Comparison of ENCODE assay signal across 8 cellular contexts in genomic region chr19:33273881-33274662, GRCh38. TPM values are rescaled to one million over a fixed set of nuclear protein-coding genes. Genes with fewer than 3 reads are reported as not detected.
DNase-seq lines count a peak whose midpoint lies in the region; ATAC-seq and TF ChIP-seq lines count a peak whose summit lies in the region.

No MANE protein-coding gene starts in this region.

- peak; percentile 42 for ATAC-seq in activated CD8-positive, alpha-beta memory T cell treated with anti-CD3 and anti-CD28 coated beads, Interleukin-2, amount 10 ng/mL, durations not matched to agents 7 days and 5 days
- ATAC-seq in GM18505 (IDR thresholded peaks at IDR 0.05; ENCODE audit: unreplicated experiment) (no peak), GM23338 (no peak), GM21515 (IDR thresholded peaks at IDR 0.05; ENCODE audit: unreplicated experiment) (no peak)

- no peak overlapping the region for H3K4me2 ChIP-seq in GM23338

- intact Hi-C loops in A673 (cut with micrococcal nuclease; ENCODE audit: unreplicated experiment): no loop called here

- no peaks in the 10 kb centered on the region for H3K79me2 ChIP-seq in GM23338 (replicated peaks; ENCODE audit: insufficient read depth)

- no peak overlapping the region for H2AFZ ChIP-seq in GM23338

- H3K9me3 Mint-ChIP-seq in activated CD8-positive, alpha-beta memory T cell treated with anti-CD3 and anti-CD28 coated beads, Interleukin-2, amount 10 ng/mL, durations not matched to agents 7 days and 5 days (ENCODE audit: low read depth): no peaks in the 10 kb centered on the region
- peaks cover 7% of the 10 kb centered on the region for H3K9me3 Mint-ChIP-seq in glutamatergic neuron (ENCODE audit: unreplicated experiment)
- no peaks in the 10 kb centered on the region for H3K9me3 Mint-ChIP-seq in GM23338

- peaks cover 5% of the 10 kb centered on the region for H3K27me3 Mint-ChIP-seq in activated CD8-positive, alpha-beta memory T cell treated with anti-CD3 and anti-CD28 coated beads, Interleukin-2, amount 10 ng/mL, durations not matched to agents 7 days and 5 days
- H3K27me3 Mint-ChIP-seq in glutamatergic neuron (ENCODE audit: unreplicated experiment) (peaks cover 11% of the 10 kb centered on the region), GM23338 (ENCODE audit: insufficient read depth, low read depth, poor library complexity) (peaks cover 7% of the 10 kb centered on the region)

- H3F3A ChIP-seq in GM23338 (replicated peaks; ENCODE audit: low read depth): no peaks in the 10 kb centered on the region

- peak; percentile 70 for DNase-seq in A673 (ENCODE audit: low spot score)
- DNase-seq in HL-60 (ENCODE audit: low read depth in 1 of 2, low spot score in 1 of 2): peak; percentile 91 to 94
- DNase-seq in activated CD8-positive, alpha-beta memory T cell treated with anti-CD3 and anti-CD28 coated beads, Interleukin-2, amount 10 ng/mL, durations not matched to agents 7 days and 5 days: no peak
- peak; percentile 42 for DNase-seq in glutamatergic neuron
- peak; percentile 16 to 17 for DNase-seq in stimulated activated CD4-positive, alpha-beta T cell treated with anti-CD3 and anti-CD28 coated beads, Interleukin-12 subunit alpha, Interleukin-12 subunit beta, amount 100 ng/mL, for 24 hours (ENCODE audit: low read depth in 2 of 2)
- DNase-seq in GM23338 (ENCODE audit: low spot score): no peak

- no TSS peak for BruUV-seq in A673 (replicated peaks; lab: Mats Ljungman, UMichigan)

- no peaks in the 10 kb centered on the region for H3K36me3 Mint-ChIP-seq in activated CD8-positive, alpha-beta memory T cell treated with anti-CD3 and anti-CD28 coated beads, Interleukin-2, amount 10 ng/mL, durations not matched to agents 7 days and 5 days
- H3K36me3 Mint-ChIP-seq in glutamatergic neuron (ENCODE audit: unreplicated experiment) (no peaks in the 10 kb centered on the region), GM23338 (ENCODE audit: low read depth) (no peaks in the 10 kb centered on the region)

- H3K27me3 ChIP-seq in A673 (replicated peaks; ENCODE audit: insufficient read depth, low read depth, low read length, poor library complexity): no peaks in the 10 kb centered on the region
- H3K27me3 ChIP-seq in HL-60 (ENCODE audit: insufficient read depth, poor library complexity, severe bottlenecking): no peaks in the 10 kb centered on the region
- H3K27me3 ChIP-seq in GM23338 (ENCODE audit: insufficient read depth): no peaks in the 10 kb centered on the region

- no peak for TF ChIP-seq POLR2A in GM18505 (IDR thresholded peaks at IDR 0.05; ENCODE audit: borderline replicate concordance, extremely low read depth, insufficient read depth, insufficient read length)

- H3K9me2 ChIP-seq in GM23338 (ENCODE audit: insufficient read depth): no peaks in the 10 kb centered on the region

- no peak overlapping the region for H3K27ac ChIP-seq in A673 (ENCODE audit: low read depth, low read length, poor library complexity, severe bottlenecking)
- peak overlapping the region; percentile 88 for H3K27ac ChIP-seq in HL-60 (replicated peaks)
- H3K27ac ChIP-seq in GM23338 (ENCODE audit: low read depth): no peak overlapping the region

- H3K4me3 Mint-ChIP-seq in activated CD8-positive, alpha-beta memory T cell treated with anti-CD3 and anti-CD28 coated beads, Interleukin-2, amount 10 ng/mL, durations not matched to agents 7 days and 5 days: no peak overlapping the region
- peak overlapping the region; percentile 34 for H3K4me3 Mint-ChIP-seq in glutamatergic neuron (ENCODE audit: unreplicated experiment)
- H3K4me3 Mint-ChIP-seq in GM23338: no peak overlapping the region

- POLR2A ChIA-PET in A673 (lab: Charles Lee; ENCODE audit: low non-redundant PET): no interaction called here

- peaks cover 6% of the 10 kb centered on the region for H3K4me1 ChIP-seq in A673 (ENCODE audit: insufficient read depth, low read length, poor library complexity, severe bottlenecking)
- no peaks in the 10 kb centered on the region for H3K4me1 ChIP-seq in GM23338 (ENCODE audit: insufficient read depth)

- no peak overlapping the region for H3K27ac Mint-ChIP-seq in activated CD8-positive, alpha-beta memory T cell treated with anti-CD3 and anti-CD28 coated beads, Interleukin-2, amount 10 ng/mL, durations not matched to agents 7 days and 5 days
- H3K27ac Mint-ChIP-seq in glutamatergic neuron (ENCODE audit: unreplicated experiment) (peak overlapping the region; percentile 68), GM23338 (no peak overlapping the region)

- H3K4me3 ChIP-seq in A673 (ENCODE audit: low read depth, low read length, poor library complexity, severe bottlenecking) (no peak overlapping the region), HL-60 (replicated peaks; ENCODE audit: insufficient read depth, low read length) (0 out of 2 replicates have a peak overlapping the region, but pooled peaks have one; percentile 17), GM23338 (no peak overlapping the region)

- H3K36me3 ChIP-seq in A673 (ENCODE audit: insufficient read depth, low read length, poor library complexity, severe bottlenecking): no peaks in the 10 kb centered on the region
- H3K36me3 ChIP-seq in GM23338 (ENCODE audit: insufficient read depth): no peaks in the 10 kb centered on the region

- no peaks in the 10 kb centered on the region for H3K9me3 ChIP-seq in A673 (ENCODE audit: low read depth, low read length, poor library complexity, severe bottlenecking)

- no peaks in the 10 kb centered on the region for H4K20me1 ChIP-seq in GM23338 (replicated peaks; ENCODE audit: insufficient read depth)

- CTCF ChIA-PET in A673 (lab: Charles Lee): no interaction called here
- CTCF ChIA-PET in activated CD8-positive, alpha-beta memory T cell treated with anti-CD3 and anti-CD28 coated beads, Interleukin-2, amount 10 ng/mL, durations not matched to agents 7 days and 5 days (lab: Charles Lee): no interaction called here

- TF ChIP-seq CTCF in A673 (conservative IDR thresholded peaks at IDR 0.05; ENCODE audit: low read depth, low read length) (no peak), HL-60 (IDR thresholded peaks at IDR 0.05; ENCODE audit: insufficient read depth, low read length) (no peak), glutamatergic neuron (IDR thresholded peaks at IDR 0.05; ENCODE audit: partially characterized antibody, unreplicated experiment) (no peak), GM23338 (conservative IDR thresholded peaks at IDR 0.05; ENCODE audit: low read depth in 2 of 2) (no peak)

- peaks cover 5% of the 10 kb centered on the region for H3K4me1 Mint-ChIP-seq in activated CD8-positive, alpha-beta memory T cell treated with anti-CD3 and anti-CD28 coated beads, Interleukin-2, amount 10 ng/mL, durations not matched to agents 7 days and 5 days
- H3K4me1 Mint-ChIP-seq in glutamatergic neuron (ENCODE audit: low read depth, unreplicated experiment): peaks cover 12% of the 10 kb centered on the region
- peaks cover 16% of the 10 kb centered on the region for H3K4me1 Mint-ChIP-seq in GM23338

TF ChIP-seq in GM23338, 12 proteins besides CTCF, POLR2A, EP300 and RAD21 (continues in another document):
- TF ChIP-seq CREB1 (CRISPR knock-in tag; IDR thresholded peaks at IDR 0.05; ENCODE audit: low read depth) (no peak), ZNF331 (CRISPR knock-in tag; IDR thresholded peaks at IDR 0.05; ENCODE audit: low read depth) (no peak), POLR2AphosphoS5 (IDR thresholded peaks at IDR 0.05; ENCODE audit: low read depth) (no peak), EZH2 (IDR thresholded peaks at IDR 0.05; ENCODE audit: low read depth, unreplicated experiment) (no peak), ZNF114 (CRISPR knock-in tag; IDR thresholded peaks at IDR 0.05) (no peak), STAT1 (IDR thresholded peaks at IDR 0.05; ENCODE audit: unreplicated experiment) (no peak), JUNB (IDR thresholded peaks at IDR 0.05; ENCODE audit: unreplicated experiment) (no peak), NANOG (IDR thresholded peaks at IDR 0.05; ENCODE audit: borderline replicate concordance) (no peak)
- TF ChIP-seq, protein P1, sequence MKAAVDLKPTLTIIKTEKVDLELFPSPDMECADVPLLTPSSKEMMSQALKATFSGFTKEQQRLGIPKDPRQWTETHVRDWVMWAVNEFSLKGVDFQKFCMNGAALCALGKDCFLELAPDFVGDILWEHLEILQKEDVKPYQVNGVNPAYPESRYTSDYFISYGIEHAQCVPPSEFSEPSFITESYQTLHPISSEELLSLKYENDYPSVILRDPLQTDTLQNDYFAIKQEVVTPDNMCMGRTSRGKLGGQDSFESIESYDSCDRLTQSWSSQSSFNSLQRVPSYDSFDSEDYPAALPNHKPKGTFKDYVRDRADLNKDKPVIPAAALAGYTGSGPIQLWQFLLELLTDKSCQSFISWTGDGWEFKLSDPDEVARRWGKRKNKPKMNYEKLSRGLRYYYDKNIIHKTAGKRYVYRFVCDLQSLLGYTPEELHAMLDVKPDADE (IDR thresholded peaks at IDR 0.05): no peak

RNA-seq across cellular contexts. Expression of gene CEBPA, which starts 28.3 kb away (rescaled TPM):
- total RNA-seq in A673 (2021): 1.4 TPM in 2 replicates
- under 1 TPM in 1 of 2 experiments, not detected in 1; 0.23 TPM for total RNA-seq in activated CD8-positive, alpha-beta memory T cell treated with anti-CD3 and anti-CD28 coated beads, Interleukin-2, amount 10 ng/mL, durations not matched to agents 7 days and 5 days
- total RNA-seq in glutamatergic neuron (ENCODE audit: unreplicated experiment): 0.66 TPM
- total RNA-seq in GM23338 (2014; rRNA removed; shearing (Covaris generic)): 2.6 and 5.0 TPM in 2 replicates
- 0.50 and 1.2 TPM in 2 replicates for polyA plus RNA-seq in GM23338 (2016; fragmentation: Nextera tagmentation; extraction: Ambion mirVana)

RNA-seq across cellular contexts. Expression of gene SLC7A10, which starts 48.4 kb away (rescaled TPM):
- total RNA-seq in A673 (2021): 0.17 and 0.28 TPM in 2 replicates
- total RNA-seq in activated CD8-positive, alpha-beta memory T cell treated with anti-CD3 and anti-CD28 coated beads, Interleukin-2, amount 10 ng/mL, durations not matched to agents 7 days and 5 days: not detected
- total RNA-seq in glutamatergic neuron (ENCODE audit: unreplicated experiment): not detected
- total RNA-seq in GM23338 (2014; rRNA removed; shearing (Covaris generic)): 2.6 and 6.3 TPM in 2 replicates
- polyA plus RNA-seq in GM23338 (2016; fragmentation: Nextera tagmentation; extraction: Ambion mirVana): 2.5 and 3.3 TPM in 2 replicates

Comparison
In these comparisons a context has a peak if more than half of its experiments do, and no peak if none do; other contexts are left out.
1. DNase-seq: peak in A673 (single experiment), HL-60 (2 of 2), glutamatergic neuron (single experiment) and stimulated activated CD4-positive, alpha-beta T cell treated with anti-CD3 and anti-CD28 coated beads, Interleukin-12 subunit alpha, Interleukin-12 subunit beta, amount 100 ng/mL, for 24 hours (2 of 2); none in activated CD8-positive, alpha-beta memory T cell treated with anti-CD3 and anti-CD28 coated beads, Interleukin-2, amount 10 ng/mL, durations not matched to agents 7 days and 5 days (single experiment) and GM23338 (single experiment).